2 cellular contexts compared by ENCODE assay signal in genomic region chr5:154708207-154708606, GRCh38.
TF ChIP-seq lines count a peak whose summit lies in the region.

No MANE protein-coding gene starts in this region.

TF ChIP-seq in WTC11, 78 proteins besides CTCF, POLR2A, EP300 and RAD21 (continued from another document):
- TF ChIP-seq, protein P1, sequence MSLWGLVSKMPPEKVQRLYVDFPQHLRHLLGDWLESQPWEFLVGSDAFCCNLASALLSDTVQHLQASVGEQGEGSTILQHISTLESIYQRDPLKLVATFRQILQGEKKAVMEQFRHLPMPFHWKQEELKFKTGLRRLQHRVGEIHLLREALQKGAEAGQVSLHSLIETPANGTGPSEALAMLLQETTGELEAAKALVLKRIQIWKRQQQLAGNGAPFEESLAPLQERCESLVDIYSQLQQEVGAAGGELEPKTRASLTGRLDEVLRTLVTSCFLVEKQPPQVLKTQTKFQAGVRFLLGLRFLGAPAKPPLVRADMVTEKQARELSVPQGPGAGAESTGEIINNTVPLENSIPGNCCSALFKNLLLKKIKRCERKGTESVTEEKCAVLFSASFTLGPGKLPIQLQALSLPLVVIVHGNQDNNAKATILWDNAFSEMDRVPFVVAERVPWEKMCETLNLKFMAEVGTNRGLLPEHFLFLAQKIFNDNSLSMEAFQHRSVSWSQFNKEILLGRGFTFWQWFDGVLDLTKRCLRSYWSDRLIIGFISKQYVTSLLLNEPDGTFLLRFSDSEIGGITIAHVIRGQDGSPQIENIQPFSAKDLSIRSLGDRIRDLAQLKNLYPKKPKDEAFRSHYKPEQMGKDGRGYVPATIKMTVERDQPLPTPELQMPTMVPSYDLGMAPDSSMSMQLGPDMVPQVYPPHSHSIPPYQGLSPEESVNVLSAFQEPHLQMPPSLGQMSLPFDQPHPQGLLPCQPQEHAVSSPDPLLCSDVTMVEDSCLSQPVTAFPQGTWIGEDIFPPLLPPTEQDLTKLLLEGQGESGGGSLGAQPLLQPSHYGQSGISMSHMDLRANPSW (CRISPR knock-in tag; conservative IDR thresholded peaks at IDR 0.05; ENCODE audit: low read depth), result no peak
- no peak for TF ChIP-seq RORB (CRISPR knock-in tag; IDR thresholded peaks at IDR 0.05)
- TF ChIP-seq ETV6 (CRISPR knock-in tag; IDR thresholded peaks at IDR 0.05), result no peak

TF ChIP-seq in SK-N-SH treated with all-trans-retinoic acid at 6 μM for 48 hours, 23 proteins besides CTCF, POLR2A, EP300 and RAD21 (continued from another document):
- TF ChIP-seq, protein P2, sequence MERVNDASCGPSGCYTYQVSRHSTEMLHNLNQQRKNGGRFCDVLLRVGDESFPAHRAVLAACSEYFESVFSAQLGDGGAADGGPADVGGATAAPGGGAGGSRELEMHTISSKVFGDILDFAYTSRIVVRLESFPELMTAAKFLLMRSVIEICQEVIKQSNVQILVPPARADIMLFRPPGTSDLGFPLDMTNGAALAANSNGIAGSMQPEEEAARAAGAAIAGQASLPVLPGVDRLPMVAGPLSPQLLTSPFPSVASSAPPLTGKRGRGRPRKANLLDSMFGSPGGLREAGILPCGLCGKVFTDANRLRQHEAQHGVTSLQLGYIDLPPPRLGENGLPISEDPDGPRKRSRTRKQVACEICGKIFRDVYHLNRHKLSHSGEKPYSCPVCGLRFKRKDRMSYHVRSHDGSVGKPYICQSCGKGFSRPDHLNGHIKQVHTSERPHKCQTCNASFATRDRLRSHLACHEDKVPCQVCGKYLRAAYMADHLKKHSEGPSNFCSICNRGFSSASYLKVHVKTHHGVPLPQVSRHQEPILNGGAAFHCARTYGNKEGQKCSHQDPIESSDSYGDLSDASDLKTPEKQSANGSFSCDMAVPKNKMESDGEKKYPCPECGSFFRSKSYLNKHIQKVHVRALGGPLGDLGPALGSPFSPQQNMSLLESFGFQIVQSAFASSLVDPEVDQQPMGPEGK (CRISPR knock-in tag; IDR thresholded peaks at IDR 0.05; ENCODE audit: borderline replicate concordance), result no peak
- TF ChIP-seq PPARA (CRISPR knock-in tag; IDR thresholded peaks at IDR 0.05; ENCODE audit: borderline replicate concordance) (no peak), ZFP30 (CRISPR knock-in tag; IDR thresholded peaks at IDR 0.05) (no peak), CSDC2 (CRISPR knock-in tag; IDR thresholded peaks at IDR 0.05) (no peak), ARNTL (CRISPR knock-in tag; IDR thresholded peaks at IDR 0.05; ENCODE audit: borderline replicate concordance, low read depth) (no peak), ZNF8 (CRISPR knock-in tag; IDR thresholded peaks at IDR 0.05) (no peak), SNAI2 (CRISPR knock-in tag; IDR thresholded peaks at IDR 0.05) (no peak), OSR1 (CRISPR knock-in tag; IDR thresholded peaks at IDR 0.05) (no peak), ZFP3 (CRISPR knock-in tag; IDR thresholded peaks at IDR 0.05) (no peak)
- TF ChIP-seq, protein P3, sequence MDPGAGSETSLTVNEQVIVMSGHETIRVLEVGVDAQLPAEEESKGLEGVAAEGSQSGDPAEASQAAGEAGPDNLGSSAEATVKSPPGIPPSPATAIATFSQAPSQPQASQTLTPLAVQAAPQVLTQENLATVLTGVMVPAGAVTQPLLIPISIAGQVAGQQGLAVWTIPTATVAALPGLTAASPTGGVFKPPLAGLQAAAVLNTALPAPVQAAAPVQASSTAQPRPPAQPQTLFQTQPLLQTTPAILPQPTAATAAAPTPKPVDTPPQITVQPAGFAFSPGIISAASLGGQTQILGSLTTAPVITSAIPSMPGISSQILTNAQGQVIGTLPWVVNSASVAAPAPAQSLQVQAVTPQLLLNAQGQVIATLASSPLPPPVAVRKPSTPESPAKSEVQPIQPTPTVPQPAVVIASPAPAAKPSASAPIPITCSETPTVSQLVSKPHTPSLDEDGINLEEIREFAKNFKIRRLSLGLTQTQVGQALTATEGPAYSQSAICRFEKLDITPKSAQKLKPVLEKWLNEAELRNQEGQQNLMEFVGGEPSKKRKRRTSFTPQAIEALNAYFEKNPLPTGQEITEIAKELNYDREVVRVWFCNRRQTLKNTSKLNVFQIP (CRISPR knock-in tag; IDR thresholded peaks at IDR 0.05; ENCODE audit: borderline replicate concordance, low read depth), result no peak
- TF ChIP-seq, protein P4, sequence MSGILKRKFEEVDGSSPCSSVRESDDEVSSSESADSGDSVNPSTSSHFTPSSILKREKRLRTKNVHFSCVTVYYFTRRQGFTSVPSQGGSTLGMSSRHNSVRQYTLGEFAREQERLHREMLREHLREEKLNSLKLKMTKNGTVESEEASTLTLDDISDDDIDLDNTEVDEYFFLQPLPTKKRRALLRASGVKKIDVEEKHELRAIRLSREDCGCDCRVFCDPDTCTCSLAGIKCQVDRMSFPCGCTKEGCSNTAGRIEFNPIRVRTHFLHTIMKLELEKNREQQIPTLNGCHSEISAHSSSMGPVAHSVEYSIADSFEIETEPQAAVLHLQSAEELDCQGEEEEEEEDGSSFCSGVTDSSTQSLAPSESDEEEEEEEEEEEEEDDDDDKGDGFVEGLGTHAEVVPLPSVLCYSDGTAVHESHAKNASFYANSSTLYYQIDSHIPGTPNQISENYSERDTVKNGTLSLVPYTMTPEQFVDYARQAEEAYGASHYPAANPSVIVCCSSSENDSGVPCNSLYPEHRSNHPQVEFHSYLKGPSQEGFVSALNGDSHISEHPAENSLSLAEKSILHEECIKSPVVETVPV (CRISPR knock-in tag; IDR thresholded peaks at IDR 0.05), result no peak
